In genomic region chr4:179285696-179286095, GRCh38 we compare ENCODE assay signal across 16 cellular contexts.
DNase-seq lines count a peak whose midpoint lies in the region; ATAC-seq and TF ChIP-seq lines count a peak whose summit lies in the region.
"Had no signal": no experiment of that assay in that cellular context is flagged by ENCODE, and none has a peak within 500 bp of the region (broad histone marks: within the 10 kb centered on the region; RNA-seq: fewer than 3 reads in every experiment).

No MANE protein-coding gene starts in this region.

- no peak overlapping the region for H3K27ac ChIP-seq in liver (ENCODE audit: low read depth in 1 of 2, low read length in 2 of 2)
- H3K27ac ChIP-seq: A549, BLaER1, GM23248, HL-60 had no signal

- DNase-seq in DMS153 (lab: John Stamatoyannopoulos, UW) (peak; percentile 87), DMS53 treated with DMSO at 0.1 percent for 48 hours (lab: John Stamatoyannopoulos, UW; ENCODE audit: unreplicated experiment) (peak; percentile 92), NCI-H748 treated with DMSO at 0.1 percent for 48 hours (lab: John Stamatoyannopoulos, UW) (peak; percentile 18), AG08395 (ENCODE audit: low spot score) (no peak), AG20443 (ENCODE audit: low spot score) (no peak)
- DNase-seq: AML-193; CD8-positive, alpha-beta memory T cell; GF-D8; GM23248 had no signal

- H3K4me3 ChIP-seq in liver (ENCODE audit: low read depth in 1 of 3, low read length in 3 of 3) = no peak overlapping the region
- H3K4me3 ChIP-seq: A549, BLaER1, GM23248, K562 had no signal

- ATAC-seq in GM19328 (IDR thresholded peaks at IDR 0.05; ENCODE audit: unreplicated experiment) = no peak
- ATAC-seq: A549, HCT116, K562 had no signal

- no peak for TF ChIP-seq CTCF in liver (IDR thresholded peaks at IDR 0.05; ENCODE audit: low read depth, low read length, missing input control)

- no peaks in the 10 kb centered on the region for H3K27me3 ChIP-seq in liver (ENCODE audit: control insufficient read depth in 4 of 4, insufficient read depth in 4 of 4, low read length in 3 of 4)
- H3K27me3 ChIP-seq: BLaER1 had no signal

- H3K36me3 ChIP-seq in liver (ENCODE audit: control insufficient read depth in 4 of 4, insufficient read depth in 3 of 4, low read depth in 1 of 4, low read length in 3 of 4) = no peaks in the 10 kb centered on the region
- H3K36me3 ChIP-seq: BLaER1 had no signal

- no peaks in the 10 kb centered on the region for H3K9me3 ChIP-seq in liver (ENCODE audit: control insufficient read depth in 4 of 4, low read length in 3 of 4)
- H3K9me3 ChIP-seq: A549, BLaER1 had no signal

- no peak overlapping the region for H3K9ac ChIP-seq in liver (ENCODE audit: low read depth in 1 of 2, low read length in 2 of 2)
- H3K9ac ChIP-seq: BLaER1, GM23248 had no signal

- no peaks in the 10 kb centered on the region for H3K4me1 ChIP-seq in liver (ENCODE audit: control insufficient read depth in 4 of 4, insufficient read depth in 4 of 4, low read length in 3 of 4)
- H3K4me1 ChIP-seq: A549, BLaER1 had no signal

- no peak for TF ChIP-seq RAD21 in liver (IDR thresholded peaks at IDR 0.05)

- WGBS in liver = 37% methylated on average over 3 of the region's 3 CpGs

TF ChIP-seq in liver, 16 proteins besides CTCF, POLR2A, EP300 and RAD21:
- TF ChIP-seq SP1 (IDR thresholded peaks at IDR 0.05) = peak; percentile 52
- TF ChIP-seq RXRA (IDR thresholded peaks at IDR 0.05) = peak; percentile 66 to 88
- peak; percentile 49 to 85 for TF ChIP-seq HNF4A (conservative IDR thresholded peaks at IDR 0.05)
- no peak for TF ChIP-seq NR2F2 (IDR thresholded peaks at IDR 0.05)
- no peak for TF ChIP-seq JUND (IDR thresholded peaks at IDR 0.05)

Comparison
In these comparisons a context has a peak if more than half of its experiments do, and no peak if none do; other contexts are left out.
1. DNase-seq: peak in DMS153 (single experiment), DMS53 treated with DMSO at 0.1 percent for 48 hours (single experiment) and NCI-H748 treated with DMSO at 0.1 percent for 48 hours (single experiment); none in AG08395 (single experiment) and AG20443 (single experiment).